In genomic region chr3:55659701-55660100, GRCh38 we compare ENCODE assay signal across 29 cellular contexts.
"Had no signal": no experiment of that assay in that cellular context is flagged by ENCODE, and none has a peak within 500 bp of the region (broad histone marks: within the 10 kb centered on the region; RNA-seq: fewer than 3 reads in every experiment).

No MANE protein-coding gene starts in this region.

- H3K27me3 ChIP-seq: brain microvascular endothelial cell, colonic mucosa had no signal

- H3K4me3 ChIP-seq: colonic mucosa had no signal

- H3K4me3 Mint-ChIP-seq: activated CD4-positive, alpha-beta memory T cell treated with anti-CD3 and anti-CD28 coated beads, Interleukin-2, amount 10 ng/mL, durations not matched to agents 7 days and 5 days; activated CD4-positive, alpha-beta T cell treated with anti-CD3 and anti-CD28 coated beads for 36 hours; activated CD4-positive, alpha-beta T cell treated with anti-CD3 and anti-CD28 coated beads, Interleukin-2, amount 10 ng/mL, durations not matched to agents 7 days and 5 days; activated naive CD8-positive, alpha-beta T cell; activated T-cell treated with anti-CD3 and anti-CD28 coated beads, Interleukin-2, amount 50 U/mL, for 24 hours; activated T-cell treated with anti-CD3 and anti-CD28 coated beads, Interleukin-2, amount 50 U/mL, for 72 hours had no signal

- H3K27ac Mint-ChIP-seq: activated CD4-positive, alpha-beta memory T cell treated with anti-CD3 and anti-CD28 coated beads, Interleukin-2, amount 10 ng/mL, durations not matched to agents 7 days and 5 days; activated CD4-positive, alpha-beta T cell treated with anti-CD3 and anti-CD28 coated beads for 36 hours; activated CD4-positive, alpha-beta T cell treated with anti-CD3 and anti-CD28 coated beads, Interleukin-2, amount 10 ng/mL, durations not matched to agents 7 days and 5 days; activated naive CD8-positive, alpha-beta T cell; activated T-cell treated with anti-CD3 and anti-CD28 coated beads, Interleukin-2, amount 50 U/mL, for 24 hours; activated T-cell treated with anti-CD3 and anti-CD28 coated beads, Interleukin-2, amount 50 U/mL, for 72 hours had no signal

- H3K9me3 ChIP-seq: colonic mucosa had no signal

- H3K36me3 Mint-ChIP-seq: activated naive CD8-positive, alpha-beta T cell had no signal

- H3K4me1 Mint-ChIP-seq: activated CD4-positive, alpha-beta memory T cell treated with anti-CD3 and anti-CD28 coated beads, Interleukin-2, amount 10 ng/mL, durations not matched to agents 7 days and 5 days; activated CD4-positive, alpha-beta T cell treated with anti-CD3 and anti-CD28 coated beads for 36 hours had no signal

- H3K4me1 ChIP-seq: colonic mucosa had no signal

- H3K9me3 Mint-ChIP-seq: activated CD4-positive, alpha-beta T cell treated with anti-CD3 and anti-CD28 coated beads, Interleukin-2, amount 10 ng/mL, durations not matched to agents 7 days and 5 days; activated T-cell treated with anti-CD3 and anti-CD28 coated beads, Interleukin-2, amount 50 U/mL, for 24 hours; activated T-cell treated with anti-CD3 and anti-CD28 coated beads, Interleukin-2, amount 50 U/mL, for 72 hours had no signal

- H3K36me3 ChIP-seq: brain microvascular endothelial cell, colonic mucosa had no signal

- FAIRE-seq: astrocyte, endometrium, endothelial cell of umbilical vein, frontal cortex had no signal

- DNase-seq: activated CD4-positive, alpha-beta memory T cell treated with anti-CD3 and anti-CD28 coated beads, Interleukin-2, amount 10 ng/mL, durations not matched to agents 7 days and 5 days; activated CD4-positive, alpha-beta T cell treated with anti-CD3 and anti-CD28 coated beads for 36 hours; activated CD4-positive, alpha-beta T cell treated with anti-CD3 and anti-CD28 coated beads, Interleukin-2, amount 10 ng/mL, durations not matched to agents 7 days and 5 days; activated CD4-positive, alpha-beta T cell treated with anti-CD3 and anti-CD28 coated beads, Interleukin-2, amount 50 U/mL, for 4 hours; activated CD4-positive, CD25-positive, alpha-beta regulatory T cell; activated CD4-positive, CD25-positive, alpha-beta regulatory T cell treated with anti-CD3 and anti-CD28 coated beads, Interleukin-2, amount 50 U/mL, for 72 hours; activated CD8-positive, alpha-beta memory T cell treated with anti-CD3 and anti-CD28 coated beads, Interleukin-2, amount 50 U/mL, for 48 hours; activated gamma-delta T cell; activated naive CD4-positive, alpha-beta T cell; activated naive CD4-positive, alpha-beta T cell treated with anti-CD3 and anti-CD28 coated beads, Interleukin-2, amount 50 U/mL, for 16 hours; activated T-cell treated with anti-CD3 and anti-CD28 coated beads for 4 hours; activated T-cell treated with anti-CD3 and anti-CD28 coated beads, Interleukin-2, amount 50 U/mL, for 24 hours; activated T-cell treated with anti-CD3 and anti-CD28 coated beads, Interleukin-2, amount 50 U/mL, for 72 hours; amniotic stem cell; anterior cingulate cortex; brain microvascular endothelial cell; central memory CD4-positive, alpha-beta T cell; cerebellar nuclear complex; colonic mucosa; effector CD8-positive, alpha-beta T cell; foreskin fibroblast; head of caudate nucleus; T-helper 2 cell had no signal

- H3K27ac ChIP-seq: brain microvascular endothelial cell, colonic mucosa, epithelial cell of prostate had no signal

- H3K27me3 Mint-ChIP-seq: activated CD4-positive, alpha-beta memory T cell treated with anti-CD3 and anti-CD28 coated beads, Interleukin-2, amount 10 ng/mL, durations not matched to agents 7 days and 5 days; activated T-cell treated with anti-CD3 and anti-CD28 coated beads, Interleukin-2, amount 50 U/mL, for 24 hours had no signal
